Comparison of ENCODE assay signal across 25 cellular contexts in genomic region chr10:131088619-131089018, GRCh38.
DNase-seq lines count a peak whose midpoint lies in the region; TF ChIP-seq lines count a peak whose summit lies in the region.
"Had no signal": no experiment of that assay in that cellular context is flagged by ENCODE, and none has a peak within 500 bp of the region (broad histone marks: within the 10 kb centered on the region; RNA-seq: fewer than 3 reads in every experiment).

No MANE protein-coding gene starts in this region.

- peak; percentile 64 for TF ChIP-seq CTCF in WERI-Rb-1 (IDR thresholded peaks at IDR 0.05; ENCODE audit: low read depth, low read length)
- no peak for TF ChIP-seq CTCF in osteoblast (IDR thresholded peaks at IDR 0.05; ENCODE audit: extremely low read depth, low read depth, low read length)

- H3K4me2 ChIP-seq in BLaER1 treated with 17β-estradiol and CSF1 and Interleukin-3, amounts not matched to agents 10 nM and 100 nM = peak overlapping the region in 8 of 11 experiments; percentile 59 to 86 (median 72); a peak in 16 of 22 replicates
- no peak overlapping the region for H3K4me2 ChIP-seq in osteoblast (ENCODE audit: insufficient read depth, low read length)

- no peaks in the 10 kb centered on the region for H3K36me3 ChIP-seq in BLaER1 treated with 17β-estradiol and CSF1 and Interleukin-3, amounts not matched to agents 10 nM and 100 nM
- H3K36me3 ChIP-seq in H7 (replicated peaks; ENCODE audit: control insufficient read depth, insufficient read depth, low read length) = no peaks in the 10 kb centered on the region
- H3K36me3 ChIP-seq in WERI-Rb-1 = no peaks in the 10 kb centered on the region
- H3K36me3 ChIP-seq in osteoblast (ENCODE audit: insufficient read depth, low read length) = no peaks in the 10 kb centered on the region
- H3K36me3 ChIP-seq: esophagus muscularis mucosa, MG63, pancreas, right atrium auricular region had no signal

- DNase-seq in H7 (peak; percentile 87), WERI-Rb-1 (peak; percentile 48), osteoblast (ENCODE audit: insufficient read length, low spot score, missing footprints) (peak; percentile 51), NCI-H1417 treated with DMSO at 0.1 percent for 48 hours (lab: John Stamatoyannopoulos, UW) (no peak), NCI-H1092 (lab: John Stamatoyannopoulos, UW) (no peak)
- no peak for DNase-seq in stimulated activated CD4-positive, alpha-beta T cell treated with anti-CD3 and anti-CD28 coated beads, Interleukin-2, amount 100 ng/mL, for 24 hours
- DNase-seq: activated CD4-positive, alpha-beta T cell treated with anti-CD3 and anti-CD28 coated beads, Interleukin-2, amount 10 ng/mL, durations not matched to agents 24 days and 14 days; activated naive CD4-positive, alpha-beta T cell; activated T-cell treated with anti-CD3 and anti-CD28 coated beads, Interleukin-2, amount 50 U/mL, for 48 hours; CD8-positive, alpha-beta memory T cell; DMS153; effector memory CD4-positive, alpha-beta T cell; foreskin melanocyte; IMR-90; left ventricle myocardium superior; MG63; midbrain; NCI-H1436; NCI-H2107; NCI-H446; pancreas; stimulated activated naive CD8-positive, alpha-beta T cell treated with anti-CD3 and anti-CD28 coated beads, Interleukin-15, Interleukin-2, amounts not matched to agents 100 U/mL and 50 U/mL, for 24 hours had no signal

- no peak overlapping the region for H2AFZ ChIP-seq in osteoblast (ENCODE audit: low read length)

- no peaks in the 10 kb centered on the region for H3K9me3 ChIP-seq in BLaER1 treated with 17β-estradiol and CSF1 and Interleukin-3, amounts not matched to agents 10 nM and 100 nM (replicated peaks in 1 of 11)
- H3K9me3 ChIP-seq in WERI-Rb-1 (ENCODE audit: severe bottlenecking) (no peaks in the 10 kb centered on the region), osteoblast (ENCODE audit: low read depth, low read length) (no peaks in the 10 kb centered on the region)
- H3K9me3 ChIP-seq: esophagus muscularis mucosa, MG63, pancreas, right atrium auricular region had no signal

- no peak overlapping the region for H3K27ac ChIP-seq in BLaER1 treated with 17β-estradiol and CSF1 and Interleukin-3, amounts not matched to agents 10 nM and 100 nM
- H3K27ac ChIP-seq in WERI-Rb-1 (no peak overlapping the region), osteoblast (ENCODE audit: low read depth, low read length) (no peak overlapping the region)
- H3K27ac ChIP-seq: esophagus muscularis mucosa, pancreas, right atrium auricular region had no signal

- H3K4me1 ChIP-seq in BLaER1 treated with 17β-estradiol and CSF1 and Interleukin-3, amounts not matched to agents 10 nM and 100 nM = peaks cover 16 to 66% (median 59%) of the 10 kb centered on the region in 10 experiments
- H3K4me1 ChIP-seq in osteoblast (ENCODE audit: insufficient read depth, low read length) = no peaks in the 10 kb centered on the region
- H3K4me1 ChIP-seq: esophagus muscularis mucosa, pancreas, right atrium auricular region had no signal

- H3K4me3 ChIP-seq in BLaER1 treated with 17β-estradiol and CSF1 and Interleukin-3, amounts not matched to agents 10 nM and 100 nM = no peak overlapping the region
- H3K4me3 ChIP-seq in H7 (ENCODE audit: insufficient read depth, low read depth, low read length) = no peak overlapping the region
- H3K4me3 ChIP-seq in WERI-Rb-1 (ENCODE audit: low read depth, low read length) = no peak overlapping the region
- H3K4me3 ChIP-seq in osteoblast (ENCODE audit: insufficient read depth, low read length) = no peak overlapping the region
- H3K4me3 ChIP-seq: esophagus muscularis mucosa, MG63, pancreas, right atrium auricular region had no signal

- no peaks in the 10 kb centered on the region for H3K79me2 ChIP-seq in osteoblast (ENCODE audit: insufficient read depth, low read length)

- no peaks in the 10 kb centered on the region; a peak in 1 of 22 replicates for H4K20me1 ChIP-seq in BLaER1 treated with 17β-estradiol and CSF1 and Interleukin-3, amounts not matched to agents 10 nM and 100 nM
- H4K20me1 ChIP-seq in osteoblast (ENCODE audit: insufficient read depth, low read length) = no peaks in the 10 kb centered on the region

- no peak overlapping the region for H3K9ac ChIP-seq in BLaER1 treated with 17β-estradiol and CSF1 and Interleukin-3, amounts not matched to agents 10 nM and 100 nM

- no peaks in the 10 kb centered on the region for H3K27me3 ChIP-seq in BLaER1 treated with 17β-estradiol and CSF1 and Interleukin-3, amounts not matched to agents 10 nM and 100 nM
- no peaks in the 10 kb centered on the region for H3K27me3 ChIP-seq in H7 (ENCODE audit: control insufficient read depth, insufficient read depth, low read length)
- H3K27me3 ChIP-seq in WERI-Rb-1 (ENCODE audit: insufficient read depth, low read depth, severe bottlenecking) = no peaks in the 10 kb centered on the region
- no peaks in the 10 kb centered on the region for H3K27me3 ChIP-seq in osteoblast (ENCODE audit: insufficient read depth, low read length)
- H3K27me3 ChIP-seq: MG63, pancreas, right atrium auricular region had no signal

Comparison
In these comparisons a context has a peak if more than half of its experiments do, and no peak if none do; other contexts are left out.
1. DNase-seq: peak in H7 (single experiment), WERI-Rb-1 (single experiment) and osteoblast (single experiment); none in NCI-H1417 treated with DMSO at 0.1 percent for 48 hours (single experiment), stimulated activated CD4-positive, alpha-beta T cell treated with anti-CD3 and anti-CD28 coated beads, Interleukin-2, amount 100 ng/mL, for 24 hours (0 of 2) and NCI-H1092 (single experiment).